ENCODE assay signal across 7 cellular contexts in genomic region chr9:93154293-93154903, GRCh38. TPM values are rescaled to one million over a fixed set of nuclear protein-coding genes. Genes with fewer than 3 reads are reported as not detected.
DNase-seq lines count a peak whose midpoint lies in the region; FAIRE-seq and TF ChIP-seq lines count a peak whose summit lies in the region.

No MANE protein-coding gene starts in this region.

- no peaks in the 10 kb centered on the region for H3K9me3 ChIP-seq in osteoblast (ENCODE audit: low read depth, low read length)

- no peaks in the 10 kb centered on the region for H3K27me3 ChIP-seq in osteoblast (ENCODE audit: insufficient read depth, low read length)

- no peaks in the 10 kb centered on the region for H3K79me2 ChIP-seq in osteoblast (ENCODE audit: insufficient read depth, low read length)

- no peaks in the 10 kb centered on the region for H4K20me1 ChIP-seq in osteoblast (ENCODE audit: insufficient read depth, low read length)

- H3K27ac ChIP-seq in osteoblast (ENCODE audit: low read depth, low read length), result no peak overlapping the region

- H3K4me2 ChIP-seq in osteoblast (ENCODE audit: insufficient read depth, low read length), result no peak overlapping the region

- no peak for TF ChIP-seq POLR2A in GM12892 (IDR thresholded peaks at IDR 0.05; ENCODE audit: low read depth, low read length)

- in situ Hi-C loops in SK-MEL-5 (cut with HindIII; ENCODE audit: low pct_unique_long_range_greater_than_20kb, low sequenced_read_pairs), result no loop called here

- peak; percentile 79 for DNase-seq in D341Med (ENCODE audit: low spot score)
- DNase-seq in HCEC 1CT, result peak; percentile 6
- peak; percentile 77 for DNase-seq in SK-MEL-5 (ENCODE audit: low read depth, low spot score)
- DNase-seq in ecto neural progenitor cell (ENCODE audit: low spot score), result peak; percentile 80
- DNase-seq in osteoblast (ENCODE audit: insufficient read length, low spot score, missing footprints), result peak; percentile 92
- DNase-seq in putamen (ENCODE audit: low spot score), result no peak
- DNase-seq in GM12892 (ENCODE audit: insufficient read length), result no peak

- H3K4me1 ChIP-seq in osteoblast (ENCODE audit: insufficient read depth, low read length), result peaks cover under 1% of the 10 kb centered on the region

- TF ChIP-seq CTCF in osteoblast (IDR thresholded peaks at IDR 0.05; ENCODE audit: extremely low read depth, low read depth, low read length), result peak; percentile 64

- no peak for FAIRE-seq in GM12892 (lab: Jason Lieb, UNC)

- no peaks in the 10 kb centered on the region for H3K36me3 ChIP-seq in osteoblast (ENCODE audit: insufficient read depth, low read length)

- no peak overlapping the region for H3K4me3 ChIP-seq in osteoblast (ENCODE audit: insufficient read depth, low read length)

- no peak overlapping the region for H2AFZ ChIP-seq in osteoblast (ENCODE audit: low read length)

RNA-seq across cellular contexts. Expression of gene NINJ1, which starts 20.3 kb away (rescaled TPM):
- 75.9 and 81.3 TPM in 2 replicates for total RNA-seq in SK-MEL-5 (2014; rRNA removed; shearing (Covaris generic))
- polyA plus RNA-seq in SK-MEL-5 (2015; cell fraction: cytosol; rRNA removed), result 200 and 208 TPM in 2 replicates
- 36.2 and 50.2 TPM in 2 replicates for polyA plus RNA-seq in SK-MEL-5 (2015; cell fraction: nucleus; rRNA removed)
- total RNA-seq in osteoblast, result 33.6 and 34.7 TPM in 2 replicates
- polyA plus RNA-seq in GM12892 (2012; ENCODE audit: missing spikeins), result 17.5 TPM

RNA-seq across cellular contexts. Expression of gene WNK2, which starts 29.5 kb away (rescaled TPM):
- 2.4 and 3.4 TPM in 2 replicates for total RNA-seq in SK-MEL-5 (2014; rRNA removed; shearing (Covaris generic))
- 13.1 and 32.3 TPM in 2 replicates for polyA plus RNA-seq in SK-MEL-5 (2015; cell fraction: cytosol; rRNA removed)
- 29.2 and 34.7 TPM in 2 replicates for polyA plus RNA-seq in SK-MEL-5 (2015; cell fraction: nucleus; rRNA removed)
- not detected in 2 replicates for total RNA-seq in osteoblast
- not detected for polyA plus RNA-seq in GM12892 (2012; ENCODE audit: missing spikeins)

RNA-seq across cellular contexts. Expression of gene CARD19, which starts 58.4 kb away (rescaled TPM):
- 46.4 and 50.1 TPM in 2 replicates for total RNA-seq in SK-MEL-5 (2014; rRNA removed; shearing (Covaris generic))
- 68.3 and 105 TPM in 2 replicates for polyA plus RNA-seq in SK-MEL-5 (2015; cell fraction: cytosol; rRNA removed)
- polyA plus RNA-seq in SK-MEL-5 (2015; cell fraction: nucleus; rRNA removed), result 50.2 and 63.2 TPM in 2 replicates
- 38.4 and 38.6 TPM in 2 replicates for total RNA-seq in osteoblast
- polyA plus RNA-seq in GM12892 (2012; ENCODE audit: missing spikeins), result 5.3 TPM

Comparison
In these comparisons a context has a peak if more than half of its experiments do, and no peak if none do; other contexts are left out.
1. DNase-seq: peak in D341Med (single experiment), HCEC 1CT (single experiment), SK-MEL-5 (single experiment), ecto neural progenitor cell (single experiment) and osteoblast (single experiment); none in putamen (single experiment) and GM12892 (single experiment).